8 cellular contexts compared by ENCODE assay signal in genomic region chr5:43227655-43228054, GRCh38. TPM values are rescaled to one million over a fixed set of nuclear protein-coding genes. Genes with fewer than 3 reads are reported as not detected.
DNase-seq lines count a peak whose midpoint lies in the region; ATAC-seq and TF ChIP-seq lines count a peak whose summit lies in the region.

No MANE protein-coding gene starts in this region.

- no peaks in the 10 kb centered on the region for H4K20me1 ChIP-seq in HCT116 (ENCODE audit: insufficient read depth)

- peak; percentile 75 for TF ChIP-seq RAD21 in HCT116 (IDR thresholded peaks at IDR 0.05; ENCODE audit: low read depth)

- H3K4me2 ChIP-seq in HCT116 (ENCODE audit: low read length), result no peak overlapping the region

- H3K4me3 ChIP-seq in HCT116 (replicated peaks in 1 of 2; ENCODE audit: low read depth in 1 of 2, low read length in 2 of 2), result no peak overlapping the region

- CTCF ChIA-PET in HCT116 (lab: Charles Lee), result interaction anchor here (0.6 to 3.1 kb wide), 3 partner anchors 162 to 256 kb away, joined by 3 to 20 read pairs (median 4); partner anchors contain the start of gene TMEM267

- H3K27me3 ChIP-seq in HCT116 (ENCODE audit: insufficient read depth, low read length), result no peaks in the 10 kb centered on the region

- in situ Hi-C loops in G401 (cut with HindIII; ENCODE audit: low sequenced_read_pairs), result no loop called here

- peak; percentile 42 to 87 (median 59); a peak in 5 of 6 replicates for TF ChIP-seq CTCF in HCT116 (IDR thresholded peaks at IDR 0.05 in 2 of 3, conservative IDR thresholded peaks at IDR 0.05 in 1 of 3; ENCODE audit: borderline replicate concordance in 1 of 3, insufficient read depth in 1 of 3, low read depth in 2 of 3, low read length in 2 of 3)
- TF ChIP-seq CTCF in VCaP (conservative IDR thresholded peaks at IDR 0.05), result peak; percentile 65

- BruUV-seq in HCT116 (replicated peaks; lab: Mats Ljungman, UMichigan), result no TSS peak

- peak; percentile 26 for DNase-seq in CD1c-positive myeloid dendritic cell (ENCODE audit: extremely low spot score)
- peak; percentile 47 for DNase-seq in HCT116 (ENCODE audit: low read depth, low spot score)
- no peak for DNase-seq in left lobe of liver (ENCODE audit: low spot score)
- DNase-seq in SKM-1 (lab: John Stamatoyannopoulos, UW; ENCODE audit: unreplicated experiment), result no peak
- no peak for DNase-seq in G401 (ENCODE audit: low spot score)
- no peak for DNase-seq in ureter (ENCODE audit: low spot score)

- TF ChIP-seq POLR2A in HCT116 (IDR thresholded peaks at IDR 0.05; ENCODE audit: borderline replicate concordance, extremely low read depth, insufficient read depth, insufficient read length), result no peak

- RAD21 ChIA-PET in HCT116 (lab: Charles Lee; ENCODE audit: low non-redundant PET in 1 of 2, low total read pairs in 2 of 2, uncharacterized antibody in 2 of 2, unreplicated experiment in 2 of 2), result no interaction called here

- H3K9me2 ChIP-seq in HCT116 (ENCODE audit: insufficient read depth), result no peaks in the 10 kb centered on the region

- POLR2A ChIA-PET in HCT116 (lab: Charles Lee), result interaction anchor here (0.7 kb wide), 1 partner anchor 13 kb away, joined by 3 read pairs; no protein-coding TSS in a partner anchor

- no peaks in the 10 kb centered on the region for H3K9me3 ChIP-seq in HCT116 (ENCODE audit: control insufficient read depth in 1 of 2, insufficient read depth in 1 of 2, low read depth in 1 of 2, low read length in 2 of 2)

- H3K36me3 ChIP-seq in HCT116 (ENCODE audit: control insufficient read depth in 1 of 2, insufficient read depth in 2 of 2, low read length in 2 of 2), result no peaks in the 10 kb centered on the region

- no peak overlapping the region for H3K9ac ChIP-seq in HCT116 (ENCODE audit: low read length)

- intact Hi-C loops in HCT116 (cut with micrococcal nuclease), result loop anchor here (1.0 to 10.0 kb wide), 4 partner anchors 79 to 320 kb away; partner anchors contain the start of gene TMEM267

- no peaks in the 10 kb centered on the region for H3K4me1 ChIP-seq in HCT116 (ENCODE audit: control insufficient read depth in 1 of 2, insufficient read depth in 2 of 2, low read length in 2 of 2)

- no peaks in the 10 kb centered on the region for H3K79me2 ChIP-seq in HCT116 (ENCODE audit: insufficient read depth, low read length)

- ATAC-seq in HCT116 (peak; percentile 72), left lobe of liver (peak; percentile 83), HG03442 (IDR thresholded peaks at IDR 0.05; ENCODE audit: unreplicated experiment) (no peak)

- peak overlapping the region; percentile 88 for H2AFZ ChIP-seq in HCT116 (ENCODE audit: low read depth, low read length, poor library complexity, severe bottlenecking)

- H3K27ac ChIP-seq in HCT116 (ENCODE audit: low read depth, low read length), result no peak overlapping the region
- H3K27ac ChIP-seq in VCaP, result no peak overlapping the region

TF ChIP-seq in HCT116, 20 proteins besides CTCF, POLR2A, EP300 and RAD21:
- TF ChIP-seq JUND (IDR thresholded peaks at IDR 0.05) (no peak), SP1 (IDR thresholded peaks at IDR 0.05; ENCODE audit: low read depth) (no peak), ZNF274 (IDR thresholded peaks at IDR 0.05; ENCODE audit: low read depth, low read length) (no peak), REST (IDR thresholded peaks at IDR 0.05; ENCODE audit: low read depth) (no peak), CBX3 (IDR thresholded peaks at IDR 0.05; ENCODE audit: low read depth) (no peak), FOSL1 (IDR thresholded peaks at IDR 0.05; ENCODE audit: low read depth) (no peak), EGR1 (IDR thresholded peaks at IDR 0.05; ENCODE audit: low read depth) (no peak), CEBPB (IDR thresholded peaks at IDR 0.05; ENCODE audit: low read depth) (no peak), SIN3A (IDR thresholded peaks at IDR 0.05; ENCODE audit: low read depth) (no peak), ZFX (IDR thresholded peaks at IDR 0.05) (no peak)

RNA-seq across cellular contexts. Expression of gene NIM1K, which starts 35.6 kb away (rescaled TPM):
- 0.44 TPM for total RNA-seq in HCT116 (2021; ENCODE audit: unreplicated experiment)
- 0.10 TPM in 1 of 2 replicates, not detected in the other for polyA plus RNA-seq in HCT116 (2012)
- total RNA-seq in left lobe of liver, result 0.50 TPM
- 0.41 and 1.5 TPM in 2 replicates for total RNA-seq in G401 (2014; rRNA removed; shearing (Covaris generic))
- 1.8 TPM for total RNA-seq in ureter

Comparison
In these comparisons a context has a peak if more than half of its experiments do, and no peak if none do; other contexts are left out.
1. DNase-seq: peak in CD1c-positive myeloid dendritic cell (single experiment) and HCT116 (single experiment); none in left lobe of liver (single experiment), SKM-1 (single experiment), G401 (single experiment) and ureter (single experiment).